Comparison of ENCODE assay signal across 10 cellular contexts in the genomic region with DNA sequence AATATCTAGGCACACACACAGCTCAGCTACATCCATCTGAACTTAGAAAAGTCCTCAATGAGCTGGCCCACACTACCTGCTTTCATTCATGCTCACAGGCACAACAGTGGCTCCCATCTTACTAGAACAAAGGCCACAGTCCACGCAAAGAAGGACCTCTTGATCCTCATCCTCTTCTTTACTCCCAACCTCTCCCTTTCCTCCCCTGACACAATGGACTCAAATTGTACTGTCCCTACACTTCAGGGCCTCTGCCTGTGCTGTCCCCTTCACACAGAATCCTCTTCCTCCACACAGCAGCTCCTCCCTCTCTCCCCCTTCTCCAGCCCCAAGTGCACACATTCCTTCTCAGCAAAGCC. TPM values are rescaled to one million over a fixed set of nuclear protein-coding genes. Genes with fewer than 3 reads are reported as not detected.
DNase-seq lines count a peak whose midpoint lies in the region; ATAC-seq and TF ChIP-seq lines count a peak whose summit lies in the region.
"Had no signal": no experiment of that assay in that cellular context is flagged by ENCODE, and none has a peak within 500 bp of the region (broad histone marks: within the 10 kb centered on the region; RNA-seq: fewer than 3 reads in every experiment).

No MANE protein-coding gene starts in this region.

- no peak for DNase-seq in activated T-cell treated with anti-CD3 and anti-CD28 coated beads, Interleukin-2, amount 50 U/mL, for 24 hours
- no peak for DNase-seq in activated T-cell treated with anti-CD3 and anti-CD28 coated beads, Interleukin-2, amount 50 U/mL, for 1 hour
- DNase-seq in memory B cell (ENCODE audit: low spot score in 2 of 2) (no peak), suprapubic skin (ENCODE audit: low spot score in 2 of 2) (no peak), nucleus accumbens (lab: John Stamatoyannopoulos, UW) (no peak)
- DNase-seq in activated effector memory CD4-positive, alpha-beta T cell treated with anti-CD3 and anti-CD28 coated beads, Interleukin-2, amount 50 U/mL, for 16 hours, result no peak
- DNase-seq: cerebellar nuclear complex, NCI-H1436 treated with DMSO at 0.1 percent for 48 hours had no signal

- peaks cover 69% of the 10 kb centered on the region for H3K4me1 Mint-ChIP-seq in activated T-cell treated with anti-CD3 and anti-CD28 coated beads, Interleukin-2, amount 50 U/mL, for 24 hours (ENCODE audit: low read depth)
- peaks cover 55% of the 10 kb centered on the region for H3K4me1 Mint-ChIP-seq in activated T-helper 17 cell treated with anti-CD3 and anti-CD28 coated beads, Interleukin-2, amount 50 U/mL, for 72 hours
- H3K4me1 Mint-ChIP-seq in memory B cell, result peaks cover 21% of the 10 kb centered on the region

- H3K27ac ChIP-seq in suprapubic skin, result peak overlapping the region; percentile 75

- no peaks in the 10 kb centered on the region for H3K27me3 Mint-ChIP-seq in activated T-cell treated with anti-CD3 and anti-CD28 coated beads, Interleukin-2, amount 50 U/mL, for 24 hours
- no peaks in the 10 kb centered on the region for H3K27me3 Mint-ChIP-seq in activated T-helper 17 cell treated with anti-CD3 and anti-CD28 coated beads, Interleukin-2, amount 50 U/mL, for 72 hours
- no peaks in the 10 kb centered on the region for H3K27me3 Mint-ChIP-seq in memory B cell

- 93% methylated on average over 1 of the region's 1 CpG for WGBS in suprapubic skin

- H3K27me3 ChIP-seq in suprapubic skin, result no peaks in the 10 kb centered on the region

- no peaks in the 10 kb centered on the region for H3K36me3 Mint-ChIP-seq in activated T-cell treated with anti-CD3 and anti-CD28 coated beads, Interleukin-2, amount 50 U/mL, for 24 hours (ENCODE audit: low read depth)
- peaks cover 8% of the 10 kb centered on the region for H3K36me3 Mint-ChIP-seq in activated T-helper 17 cell treated with anti-CD3 and anti-CD28 coated beads, Interleukin-2, amount 50 U/mL, for 72 hours (ENCODE audit: low read depth)
- no peaks in the 10 kb centered on the region for H3K36me3 Mint-ChIP-seq in memory B cell

- ATAC-seq in activated T-helper 17 cell treated with anti-CD3 and anti-CD28 coated beads, Interleukin-2, amount 50 U/mL, for 72 hours (replicated peaks), result no peak
- ATAC-seq in memory B cell (ENCODE audit: low read depth) (no peak), GM21723 (IDR thresholded peaks at IDR 0.05; ENCODE audit: unreplicated experiment) (no peak)

- no peaks in the 10 kb centered on the region for H3K36me3 ChIP-seq in suprapubic skin

- no peak overlapping the region for H3K4me3 ChIP-seq in suprapubic skin

- H3K27ac Mint-ChIP-seq in activated T-cell treated with anti-CD3 and anti-CD28 coated beads, Interleukin-2, amount 50 U/mL, for 24 hours, result peak overlapping the region; percentile 72
- peak overlapping the region; percentile 98 for H3K27ac Mint-ChIP-seq in activated T-helper 17 cell treated with anti-CD3 and anti-CD28 coated beads, Interleukin-2, amount 50 U/mL, for 72 hours
- peak overlapping the region; percentile 42 for H3K27ac Mint-ChIP-seq in memory B cell

- TF ChIP-seq POLR2A in suprapubic skin (IDR thresholded peaks at IDR 0.05), result no peak

- H3K4me1 ChIP-seq in suprapubic skin, result peaks cover 44% of the 10 kb centered on the region

- H3K9me3 ChIP-seq in suprapubic skin, result no peaks in the 10 kb centered on the region

- no peak overlapping the region for H3K4me3 Mint-ChIP-seq in activated T-cell treated with anti-CD3 and anti-CD28 coated beads, Interleukin-2, amount 50 U/mL, for 24 hours
- peak overlapping the region; percentile 83 for H3K4me3 Mint-ChIP-seq in activated T-helper 17 cell treated with anti-CD3 and anti-CD28 coated beads, Interleukin-2, amount 50 U/mL, for 72 hours
- H3K4me3 Mint-ChIP-seq in memory B cell, result no peak overlapping the region

- H3K9me3 Mint-ChIP-seq in activated T-cell treated with anti-CD3 and anti-CD28 coated beads, Interleukin-2, amount 50 U/mL, for 24 hours, result no peaks in the 10 kb centered on the region
- H3K9me3 Mint-ChIP-seq in activated T-helper 17 cell treated with anti-CD3 and anti-CD28 coated beads, Interleukin-2, amount 50 U/mL, for 72 hours, result no peaks in the 10 kb centered on the region
- H3K9me3 Mint-ChIP-seq in memory B cell, result no peaks in the 10 kb centered on the region

- TF ChIP-seq EP300 in suprapubic skin (IDR thresholded peaks at IDR 0.05), result no peak

- TF ChIP-seq CTCF in suprapubic skin (IDR thresholded peaks at IDR 0.05), result no peak

RNA-seq across cellular contexts. Expression of a gene that starts 12.7 kb away (rescaled TPM):
- total RNA-seq in activated T-helper 17 cell treated with anti-CD3 and anti-CD28 coated beads, Interleukin-2, amount 50 U/mL, for 72 hours, result 10 to 100 TPM; 49.3 to 82.4 TPM
- 10 to 100 TPM; 12.1 to 53.1 (median 26.9) TPM for total RNA-seq in suprapubic skin

Comparison
In these comparisons a context has a peak if more than half of its experiments do, and no peak if none do; other contexts are left out.
1. H3K27ac Mint-ChIP-seq: peak in every context shown above with its lines; median percentile 98 in activated T-helper 17 cell treated with anti-CD3 and anti-CD28 coated beads, Interleukin-2, amount 50 U/mL, for 72 hours; 72 in activated T-cell treated with anti-CD3 and anti-CD28 coated beads, Interleukin-2, amount 50 U/mL, for 24 hours; 42 in memory B cell.